10 cellular contexts compared by ENCODE assay signal in genomic region chr6:56671651-56672461, GRCh38. TPM values are rescaled to one million over a fixed set of nuclear protein-coding genes. Genes with fewer than 3 reads are reported as not detected.
A peak's percentile ranks its signal among the peaks of the same experiment; 100 is the strongest.
DNase-seq lines count a peak whose midpoint lies in the region; ATAC-seq, FAIRE-seq and TF ChIP-seq lines count a peak whose summit lies in the region.
"Had no signal": no experiment of that assay in that cellular context is flagged by ENCODE, and none has a peak within 500 bp of the region (broad histone marks: within the 10 kb centered on the region; RNA-seq: fewer than 3 reads in every experiment).

No MANE protein-coding gene starts in this region.

- no peaks in the 10 kb centered on the region for H3K36me3 ChIP-seq in adrenal gland (replicated peaks in 1 of 2)
- peaks cover 12% of the 10 kb centered on the region for H3K36me3 ChIP-seq in skeletal muscle satellite cell (ENCODE audit: insufficient read depth, low read length)
- H3K36me3 ChIP-seq in effector memory CD4-positive, alpha-beta T cell (ENCODE audit: control insufficient read depth, insufficient read depth, low read length) = no peaks in the 10 kb centered on the region

- TF ChIP-seq POLR2A in H54 (IDR thresholded peaks at IDR 0.05; ENCODE audit: low read depth, low read length) = no peak
- peak in 1 of 2 donors; percentile 62 for TF ChIP-seq POLR2A in adrenal gland (IDR thresholded peaks at IDR 0.05)

- WGBS in adrenal gland, 4 donors = 19 to 25% (median 22%) methylated on average over 6 of the region's 6 CpGs
- 25% methylated on average over 6 of the region's 6 CpGs for WGBS in right cardiac atrium

- FAIRE-seq in H54 (lab: Jason Lieb, UNC) = peak; percentile 83

- H3K9me3 ChIP-seq in adrenal gland (replicated peaks in 1 of 3) = no peaks in the 10 kb centered on the region
- no peaks in the 10 kb centered on the region for H3K9me3 ChIP-seq in right cardiac atrium (ENCODE audit: control insufficient read depth, low read length)
- no peaks in the 10 kb centered on the region for H3K9me3 ChIP-seq in skeletal muscle satellite cell (replicated peaks; ENCODE audit: low read length)
- H3K9me3 ChIP-seq in effector memory CD4-positive, alpha-beta T cell (ENCODE audit: control insufficient read depth, low read length) = no peaks in the 10 kb centered on the region

- TF ChIP-seq CTCF in adrenal gland (IDR thresholded peaks at IDR 0.05) = no peak
- no peak for TF ChIP-seq CTCF in omental fat pad (IDR thresholded peaks at IDR 0.05)

- H3K9ac ChIP-seq in skeletal muscle satellite cell (ENCODE audit: low read depth, low read length) = no peak overlapping the region

- H3K4me3 ChIP-seq in adrenal gland (peak overlapping the region in 1 of 4 donors; percentile 22), right cardiac atrium (ENCODE audit: low read length) (peak overlapping the region; percentile 5), skeletal muscle satellite cell (ENCODE audit: low read length) (no peak overlapping the region)
- no peak overlapping the region for H3K4me3 ChIP-seq in effector memory CD4-positive, alpha-beta T cell (ENCODE audit: insufficient read depth, low read depth, low read length, poor library complexity, severe bottlenecking)

- intact Hi-C loops in adrenal gland (cut with DNase I) (no loop called here), right cardiac atrium (cut with DNase I) (no loop called here)

- H3K27me3 ChIP-seq in adrenal gland (no peaks in the 10 kb centered on the region), right cardiac atrium (ENCODE audit: control insufficient read depth, insufficient read depth) (no peaks in the 10 kb centered on the region), skeletal muscle satellite cell (ENCODE audit: control insufficient read depth, insufficient read depth, low read length) (no peaks in the 10 kb centered on the region)
- H3K27me3 ChIP-seq in effector memory CD4-positive, alpha-beta T cell (replicated peaks; ENCODE audit: control insufficient read depth, insufficient read depth, low read length, poor library complexity, severe bottlenecking) = no peaks in the 10 kb centered on the region

- H3K4me1 ChIP-seq in adrenal gland (replicated peaks in 1 of 2) (peaks cover 23 to 27% of the 10 kb centered on the region in 2 donors), right cardiac atrium (ENCODE audit: control insufficient read depth, insufficient read depth, low read length) (peaks cover 7% of the 10 kb centered on the region), skeletal muscle satellite cell (ENCODE audit: control insufficient read depth, insufficient read depth, low read length) (peaks cover 34% of the 10 kb centered on the region)
- H3K4me1 ChIP-seq in effector memory CD4-positive, alpha-beta T cell (ENCODE audit: control insufficient read depth, insufficient read depth, low read length, poor library complexity, severe bottlenecking) = no peaks in the 10 kb centered on the region

- peak overlapping the region; percentile 11 for H3K4me2 ChIP-seq in skeletal muscle satellite cell (ENCODE audit: low read length)

- peak overlapping the region; percentile 5 to 89 (median 81) for H3K27ac ChIP-seq in adrenal gland
- H3K27ac ChIP-seq in right cardiac atrium (ENCODE audit: low read length) = peak overlapping the region; percentile 99
- H3K27ac ChIP-seq in effector memory CD4-positive, alpha-beta T cell (ENCODE audit: insufficient read depth, low read length, poor library complexity, severe bottlenecking) = no peak overlapping the region

- ATAC-seq in right cardiac atrium (peak; percentile 66), omental fat pad (ENCODE audit: low FRiP score) (no peak), GM21717 (IDR thresholded peaks at IDR 0.05; ENCODE audit: unreplicated experiment) (no peak)

- DNase-seq in H54 (ENCODE audit: insufficient read length, low spot score) = no peak
- peak; percentile 40 to 65 (median 62) for DNase-seq in adrenal gland
- peak in 1 of 3 donors; percentile 73 for DNase-seq in right cardiac atrium
- no peak for DNase-seq in effector memory CD4-positive, alpha-beta T cell
- DNase-seq in SW480 (ENCODE audit: low spot score) = no peak
- DNase-seq in omental fat pad (ENCODE audit: low spot score) = no peak
- DNase-seq: activated naive CD8-positive, alpha-beta T cell treated with anti-CD3 and anti-CD28 coated beads, Interleukin-2, amount 10 ng/mL, durations not matched to agents 7 days and 5 days; KG1 had no signal

RNA-seq across cellular contexts. Expression of gene DST, which starts 29.2 kb away (rescaled TPM):
- 100 to 1,000 TPM; 197 to 418 (median 286) TPM for total RNA-seq in adrenal gland
- 100 to 1,000 TPM; 105 to 208 (median 164) TPM for polyA plus RNA-seq in adrenal gland
- total RNA-seq in right cardiac atrium = 100 to 1,000 TPM; 193 to 308 (median 237) TPM
- 148 TPM for polyA plus RNA-seq in right cardiac atrium
- 261 and 368 TPM in 2 replicates for total RNA-seq in skeletal muscle satellite cell (2012; rRNA removed)
- total RNA-seq in omental fat pad = 100 to 1,000 TPM; 126 to 371 (median 160) TPM

Comparison
In these comparisons a context has a peak if more than half of its experiments do, and no peak if none do; other contexts are left out.
1. DNase-seq: peak in adrenal gland (7 of 7); none in H54 (single experiment), effector memory CD4-positive, alpha-beta T cell (0 of 3), SW480 (single experiment) and omental fat pad (single experiment).
2. ATAC-seq: peak in right cardiac atrium (2 of 2); none in omental fat pad (single experiment) and GM21717 (single experiment).